Comparison of ENCODE assay signal across 2 cellular contexts in the genomic region with DNA sequence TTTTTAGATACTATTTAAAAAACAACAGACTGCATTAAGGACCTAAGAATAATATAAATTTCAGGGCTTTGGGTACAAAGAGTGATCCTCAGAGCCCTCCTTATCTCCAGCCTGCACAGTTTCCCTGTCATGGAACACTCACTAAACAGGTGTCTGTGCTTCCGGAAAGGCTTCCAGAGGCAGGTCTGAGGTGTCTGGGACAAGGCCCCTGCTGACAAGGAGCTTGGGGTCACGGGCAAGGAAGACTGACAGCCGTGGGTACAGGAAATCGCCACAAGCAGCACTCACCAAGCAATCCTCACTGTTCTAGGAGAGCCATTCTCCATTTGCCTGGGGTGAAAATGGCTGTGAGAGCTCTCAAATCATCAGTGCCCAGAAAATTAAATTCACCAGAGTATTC.
TF ChIP-seq lines count a peak whose summit lies in the region.

No MANE protein-coding gene starts in this region.

TF ChIP-seq in H1, 55 proteins besides CTCF, POLR2A, EP300 and RAD21 (continued from another document):
- no peak for TF ChIP-seq PHF8 (conservative IDR thresholded peaks at IDR 0.05; ENCODE audit: low read depth, low read length)
- TF ChIP-seq KDM5A (IDR thresholded peaks at IDR 0.05; ENCODE audit: low read length), result no peak
- no peak for TF ChIP-seq FOSL1 (IDR thresholded peaks at IDR 0.05; ENCODE audit: insufficient read depth, low read depth, low read length)
- no peak for TF ChIP-seq SP2 (IDR thresholded peaks at IDR 0.05; ENCODE audit: low read length)
- TF ChIP-seq RBBP5 (IDR thresholded peaks at IDR 0.05; ENCODE audit: borderline replicate concordance, low read depth, low read length), result no peak
- TF ChIP-seq TCF12 (IDR thresholded peaks at IDR 0.05; ENCODE audit: low read depth, low read length), result no peak
- no peak for TF ChIP-seq SP4 (IDR thresholded peaks at IDR 0.05; ENCODE audit: low read length)
- TF ChIP-seq, protein P1, sequence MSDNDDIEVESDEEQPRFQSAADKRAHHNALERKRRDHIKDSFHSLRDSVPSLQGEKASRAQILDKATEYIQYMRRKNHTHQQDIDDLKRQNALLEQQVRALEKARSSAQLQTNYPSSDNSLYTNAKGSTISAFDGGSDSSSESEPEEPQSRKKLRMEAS (IDR thresholded peaks at IDR 0.05), result no peak
- no peak for TF ChIP-seq CTBP2 (IDR thresholded peaks at IDR 0.05; ENCODE audit: borderline replicate concordance, insufficient read depth, insufficient read length, low read length)
- no peak for TF ChIP-seq HDAC2 (IDR thresholded peaks at IDR 0.05; ENCODE audit: borderline replicate concordance in 1 of 2, low read depth in 2 of 2, low read length in 2 of 2)
- no peak for TF ChIP-seq RNF2 (IDR thresholded peaks at IDR 0.05; ENCODE audit: borderline replicate concordance, low read depth, low read length, missing control alignments, poor library complexity, severe bottlenecking)
- TF ChIP-seq NRF1 (IDR thresholded peaks at IDR 0.05; ENCODE audit: low read depth, low read length), result no peak

TF ChIP-seq in HepG2, 621 proteins besides CTCF, POLR2A, EP300 and RAD21 (continued from another document):
- TF ChIP-seq, protein P2, sequence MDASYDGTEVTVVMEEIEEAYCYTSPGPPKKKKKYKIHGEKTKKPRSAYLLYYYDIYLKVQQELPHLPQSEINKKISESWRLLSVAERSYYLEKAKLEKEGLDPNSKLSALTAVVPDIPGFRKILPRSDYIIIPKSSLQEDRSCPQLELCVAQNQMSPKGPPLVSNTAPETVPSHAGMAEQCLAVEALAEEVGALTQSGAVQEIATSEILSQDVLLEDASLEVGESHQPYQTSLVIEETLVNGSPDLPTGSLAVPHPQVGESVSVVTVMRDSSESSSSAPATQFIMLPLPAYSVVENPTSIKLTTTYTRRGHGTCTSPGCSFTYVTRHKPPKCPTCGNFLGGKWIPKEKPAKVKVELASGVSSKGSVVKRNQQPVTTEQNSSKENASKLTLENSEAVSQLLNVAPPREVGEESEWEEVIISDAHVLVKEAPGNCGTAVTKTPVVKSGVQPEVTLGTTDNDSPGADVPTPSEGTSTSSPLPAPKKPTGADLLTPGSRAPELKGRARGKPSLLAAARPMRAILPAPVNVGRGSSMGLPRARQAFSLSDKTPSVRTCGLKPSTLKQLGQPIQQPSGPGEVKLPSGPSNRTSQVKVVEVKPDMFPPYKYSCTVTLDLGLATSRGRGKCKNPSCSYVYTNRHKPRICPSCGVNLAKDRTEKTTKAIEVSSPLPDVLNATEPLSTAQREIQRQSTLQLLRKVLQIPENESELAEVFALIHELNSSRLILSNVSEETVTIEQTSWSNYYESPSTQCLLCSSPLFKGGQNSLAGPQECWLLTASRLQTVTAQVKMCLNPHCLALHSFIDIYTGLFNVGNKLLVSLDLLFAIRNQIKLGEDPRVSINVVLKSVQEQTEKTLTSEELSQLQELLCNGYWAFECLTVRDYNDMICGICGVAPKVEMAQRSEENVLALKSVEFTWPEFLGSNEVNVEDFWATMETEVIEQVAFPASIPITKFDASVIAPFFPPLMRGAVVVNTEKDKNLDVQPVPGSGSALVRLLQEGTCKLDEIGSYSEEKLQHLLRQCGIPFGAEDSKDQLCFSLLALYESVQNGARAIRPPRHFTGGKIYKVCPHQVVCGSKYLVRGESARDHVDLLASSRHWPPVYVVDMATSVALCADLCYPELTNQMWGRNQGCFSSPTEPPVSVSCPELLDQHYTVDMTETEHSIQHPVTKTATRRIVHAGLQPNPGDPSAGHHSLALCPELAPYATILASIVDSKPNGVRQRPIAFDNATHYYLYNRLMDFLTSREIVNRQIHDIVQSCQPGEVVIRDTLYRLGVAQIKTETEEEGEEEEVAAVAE (CRISPR knock-in tag; IDR thresholded peaks at IDR 0.05; ENCODE audit: borderline replicate concordance), result no peak
- no peak for TF ChIP-seq ZNF230 (CRISPR knock-in tag; IDR thresholded peaks at IDR 0.05)
- TF ChIP-seq ZBTB7B (CRISPR knock-in tag; IDR thresholded peaks at IDR 0.05), result no peak
- TF ChIP-seq, protein P3, sequence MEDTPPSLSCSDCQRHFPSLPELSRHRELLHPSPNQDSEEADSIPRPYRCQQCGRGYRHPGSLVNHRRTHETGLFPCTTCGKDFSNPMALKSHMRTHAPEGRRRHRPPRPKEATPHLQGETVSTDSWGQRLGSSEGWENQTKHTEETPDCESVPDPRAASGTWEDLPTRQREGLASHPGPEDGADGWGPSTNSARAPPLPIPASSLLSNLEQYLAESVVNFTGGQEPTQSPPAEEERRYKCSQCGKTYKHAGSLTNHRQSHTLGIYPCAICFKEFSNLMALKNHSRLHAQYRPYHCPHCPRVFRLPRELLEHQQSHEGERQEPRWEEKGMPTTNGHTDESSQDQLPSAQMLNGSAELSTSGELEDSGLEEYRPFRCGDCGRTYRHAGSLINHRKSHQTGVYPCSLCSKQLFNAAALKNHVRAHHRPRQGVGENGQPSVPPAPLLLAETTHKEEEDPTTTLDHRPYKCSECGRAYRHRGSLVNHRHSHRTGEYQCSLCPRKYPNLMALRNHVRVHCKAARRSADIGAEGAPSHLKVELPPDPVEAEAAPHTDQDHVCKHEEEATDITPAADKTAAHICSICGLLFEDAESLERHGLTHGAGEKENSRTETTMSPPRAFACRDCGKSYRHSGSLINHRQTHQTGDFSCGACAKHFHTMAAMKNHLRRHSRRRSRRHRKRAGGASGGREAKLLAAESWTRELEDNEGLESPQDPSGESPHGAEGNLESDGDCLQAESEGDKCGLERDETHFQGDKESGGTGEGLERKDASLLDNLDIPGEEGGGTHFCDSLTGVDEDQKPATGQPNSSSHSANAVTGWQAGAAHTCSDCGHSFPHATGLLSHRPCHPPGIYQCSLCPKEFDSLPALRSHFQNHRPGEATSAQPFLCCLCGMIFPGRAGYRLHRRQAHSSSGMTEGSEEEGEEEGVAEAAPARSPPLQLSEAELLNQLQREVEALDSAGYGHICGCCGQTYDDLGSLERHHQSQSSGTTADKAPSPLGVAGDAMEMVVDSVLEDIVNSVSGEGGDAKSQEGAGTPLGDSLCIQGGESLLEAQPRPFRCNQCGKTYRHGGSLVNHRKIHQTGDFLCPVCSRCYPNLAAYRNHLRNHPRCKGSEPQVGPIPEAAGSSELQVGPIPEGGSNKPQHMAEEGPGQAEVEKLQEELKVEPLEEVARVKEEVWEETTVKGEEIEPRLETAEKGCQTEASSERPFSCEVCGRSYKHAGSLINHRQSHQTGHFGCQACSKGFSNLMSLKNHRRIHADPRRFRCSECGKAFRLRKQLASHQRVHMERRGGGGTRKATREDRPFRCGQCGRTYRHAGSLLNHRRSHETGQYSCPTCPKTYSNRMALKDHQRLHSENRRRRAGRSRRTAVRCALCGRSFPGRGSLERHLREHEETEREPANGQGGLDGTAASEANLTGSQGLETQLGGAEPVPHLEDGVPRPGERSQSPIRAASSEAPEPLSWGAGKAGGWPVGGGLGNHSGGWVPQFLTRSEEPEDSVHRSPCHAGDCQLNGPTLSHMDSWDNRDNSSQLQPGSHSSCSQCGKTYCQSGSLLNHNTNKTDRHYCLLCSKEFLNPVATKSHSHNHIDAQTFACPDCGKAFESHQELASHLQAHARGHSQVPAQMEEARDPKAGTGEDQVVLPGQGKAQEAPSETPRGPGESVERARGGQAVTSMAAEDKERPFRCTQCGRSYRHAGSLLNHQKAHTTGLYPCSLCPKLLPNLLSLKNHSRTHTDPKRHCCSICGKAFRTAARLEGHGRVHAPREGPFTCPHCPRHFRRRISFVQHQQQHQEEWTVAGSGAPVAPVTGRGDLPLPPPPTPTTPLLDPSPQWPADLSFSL (CRISPR knock-in tag; IDR thresholded peaks at IDR 0.05), result no peak
- TF ChIP-seq, protein P4, sequence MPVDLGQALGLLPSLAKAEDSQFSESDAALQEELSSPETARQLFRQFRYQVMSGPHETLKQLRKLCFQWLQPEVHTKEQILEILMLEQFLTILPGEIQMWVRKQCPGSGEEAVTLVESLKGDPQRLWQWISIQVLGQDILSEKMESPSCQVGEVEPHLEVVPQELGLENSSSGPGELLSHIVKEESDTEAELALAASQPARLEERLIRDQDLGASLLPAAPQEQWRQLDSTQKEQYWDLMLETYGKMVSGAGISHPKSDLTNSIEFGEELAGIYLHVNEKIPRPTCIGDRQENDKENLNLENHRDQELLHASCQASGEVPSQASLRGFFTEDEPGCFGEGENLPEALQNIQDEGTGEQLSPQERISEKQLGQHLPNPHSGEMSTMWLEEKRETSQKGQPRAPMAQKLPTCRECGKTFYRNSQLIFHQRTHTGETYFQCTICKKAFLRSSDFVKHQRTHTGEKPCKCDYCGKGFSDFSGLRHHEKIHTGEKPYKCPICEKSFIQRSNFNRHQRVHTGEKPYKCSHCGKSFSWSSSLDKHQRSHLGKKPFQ (CRISPR knock-in tag; IDR thresholded peaks at IDR 0.05; ENCODE audit: insufficient replicate concordance), result no peak
